ENCODE assay signal across 25 cellular contexts in genomic region chr11:35096737-35097136, GRCh38.
"Had no signal": no experiment of that assay in that cellular context is flagged by ENCODE, and none has a peak within 500 bp of the region (broad histone marks: within the 10 kb centered on the region; RNA-seq: fewer than 3 reads in every experiment).

No MANE protein-coding gene starts in this region.

- H3K4me3 ChIP-seq: dorsolateral prefrontal cortex, gastrocnemius medialis, lung, mucosa of descending colon, ovary, psoas muscle, sigmoid colon, suprapubic skin, transverse colon, upper lobe of right lung, uterus had no signal

- H3K36me3 Mint-ChIP-seq: mesothelial cell of epicardium, naive B cell had no signal

- H3K9me3 ChIP-seq: gastrocnemius medialis, mucosa of descending colon, ovary, psoas muscle, sigmoid colon, suprapubic skin, transverse colon, upper lobe of right lung, uterus had no signal

- ATAC-seq: gastrocnemius medialis; left lobe of liver; mucosa of descending colon; psoas muscle; right cardiac atrium; stimulated activated naive CD8-positive, alpha-beta T cell treated with anti-CD3 and anti-CD28 coated beads, Interleukin-15, amount 100 ng/mL, for 72 hours; upper lobe of right lung had no signal

- H3K4me1 Mint-ChIP-seq: mesothelial cell of epicardium, nephron progenitor cell had no signal

- H3K27me3 Mint-ChIP-seq: memory B cell, naive B cell had no signal

- H3K27ac Mint-ChIP-seq: memory B cell; mesothelial cell of epicardium; nephron progenitor cell; stimulated activated naive CD8-positive, alpha-beta T cell treated with anti-CD3 and anti-CD28 coated beads, Interleukin-15, amount 100 ng/mL, for 72 hours had no signal

- H3K36me3 ChIP-seq: gastrocnemius medialis, ovary, sigmoid colon, suprapubic skin, transverse colon, upper lobe of right lung, uterus had no signal

- H3K4me3 Mint-ChIP-seq: memory B cell; mesothelial cell of epicardium; naive B cell; nephron progenitor cell; stimulated activated naive CD8-positive, alpha-beta T cell treated with anti-CD3 and anti-CD28 coated beads, Interleukin-15, amount 100 ng/mL, for 72 hours had no signal

- FAIRE-seq: kidney had no signal

- H3K27ac ChIP-seq: dorsolateral prefrontal cortex, gastrocnemius medialis, ovary, psoas muscle, suprapubic skin, transverse colon, upper lobe of right lung had no signal

- DNase-seq: dorsolateral prefrontal cortex; effector CD4-positive, alpha-beta T cell; foreskin fibroblast; gastrocnemius medialis; head of caudate nucleus; kidney; mucosa of descending colon; naive B cell; nephron progenitor cell; nucleus accumbens; ovary; posterior cingulate gyrus; psoas muscle; right cardiac atrium; sigmoid colon; stimulated activated naive CD4-positive, alpha-beta T cell; stimulated activated naive CD8-positive, alpha-beta T cell treated with anti-CD3 and anti-CD28 coated beads, Interleukin-15, amount 100 ng/mL, for 72 hours; transverse colon; upper lobe of right lung; uterus had no signal

- H3K27me3 ChIP-seq: dorsolateral prefrontal cortex, gastrocnemius medialis, ovary, sigmoid colon, suprapubic skin, transverse colon, upper lobe of right lung, uterus had no signal
